ENCODE assay signal across 8 cellular contexts in the genomic region with DNA sequence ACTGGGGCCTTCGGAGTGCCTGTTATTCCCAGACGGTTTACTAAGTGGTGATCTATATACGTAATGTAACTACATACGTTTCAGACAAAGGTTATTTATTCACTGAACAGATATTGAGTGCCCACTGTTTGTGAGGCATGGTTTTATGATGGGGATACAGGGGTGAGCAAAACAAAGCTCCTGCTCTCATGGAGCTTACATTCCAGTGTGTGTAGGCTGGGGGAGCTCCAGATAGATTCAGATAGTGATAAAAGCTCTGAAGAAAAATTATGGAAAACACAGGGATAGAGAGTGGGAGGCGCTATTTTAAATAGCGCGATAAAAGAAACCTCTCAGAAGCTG. TPM values are rescaled to one million over a fixed set of nuclear protein-coding genes. Genes with fewer than 3 reads are reported as not detected.
DNase-seq lines count a peak whose midpoint lies in the region; ATAC-seq and TF ChIP-seq lines count a peak whose summit lies in the region.

No MANE protein-coding gene starts in this region.

- H2AFZ ChIP-seq in smooth muscle cell (ENCODE audit: low read depth) = peak overlapping the region; percentile 82

- peak overlapping the region; percentile 91 for H3K4me3 ChIP-seq in smooth muscle cell

- peak overlapping the region; percentile 89 for H3K4me2 ChIP-seq in smooth muscle cell

- H3K4me1 Mint-ChIP-seq in T-helper 17 cell = peaks cover 35% of the 10 kb centered on the region
- peaks cover 17% of the 10 kb centered on the region for H3K4me1 Mint-ChIP-seq in glutamatergic neuron (ENCODE audit: low read depth, unreplicated experiment)

- H3K79me2 ChIP-seq in smooth muscle cell (ENCODE audit: low read depth) = peaks cover 32% of the 10 kb centered on the region

- no peak for DNase-seq in T-helper 17 cell
- no peak for DNase-seq in glutamatergic neuron
- DNase-seq in smooth muscle cell (lab: John Stamatoyannopoulos, UW; ENCODE audit: unreplicated experiment) = no peak
- no peak for DNase-seq in globus pallidus (ENCODE audit: low spot score)
- no peak for DNase-seq in activated CD4-positive, alpha-beta T cell treated with anti-CD3 and anti-CD28 coated beads, Interleukin-2, amount 50 U/mL, for 48 hours
- DNase-seq in cortex of kidney (lab: John Stamatoyannopoulos, UW) = no peak
- DNase-seq in mucosa of gallbladder (ENCODE audit: low spot score) = no peak

- ATAC-seq in GM21825 (IDR thresholded peaks at IDR 0.05; ENCODE audit: unreplicated experiment) = peak; percentile 1
- no peak for ATAC-seq in T-helper 17 cell

- H3F3A ChIP-seq in smooth muscle cell (ENCODE audit: low read depth) = no peaks in the 10 kb centered on the region

- H3K36me3 Mint-ChIP-seq in T-helper 17 cell (ENCODE audit: low read depth) = peaks cover 9% of the 10 kb centered on the region
- H3K36me3 Mint-ChIP-seq in glutamatergic neuron (ENCODE audit: unreplicated experiment) = peaks cover 6% of the 10 kb centered on the region

- H3K36me3 ChIP-seq in smooth muscle cell (ENCODE audit: low read depth) = no peaks in the 10 kb centered on the region

- H3K27me3 Mint-ChIP-seq in T-helper 17 cell = no peaks in the 10 kb centered on the region
- H3K27me3 Mint-ChIP-seq in glutamatergic neuron (ENCODE audit: unreplicated experiment) = peaks cover 22% of the 10 kb centered on the region

- H3K9me3 Mint-ChIP-seq in glutamatergic neuron (ENCODE audit: unreplicated experiment) = peaks cover 10% of the 10 kb centered on the region

- H3K4me1 ChIP-seq in smooth muscle cell (ENCODE audit: low read depth) = peaks cover 7% of the 10 kb centered on the region

- H3K27ac Mint-ChIP-seq in T-helper 17 cell = peak overlapping the region; percentile 95
- H3K27ac Mint-ChIP-seq in glutamatergic neuron (ENCODE audit: unreplicated experiment) = peak overlapping the region; percentile 94

- WGBS in smooth muscle cell (ENCODE audit: low lambda C conversion rate) = 41% methylated on average over 7 of the region's 7 CpGs

- TF ChIP-seq CTCF in glutamatergic neuron (IDR thresholded peaks at IDR 0.05; ENCODE audit: partially characterized antibody, unreplicated experiment) = no peak
- no peak for TF ChIP-seq CTCF in smooth muscle cell (IDR thresholded peaks at IDR 0.05; ENCODE audit: borderline replicate concordance, insufficient read depth, poor library complexity, severe bottlenecking)

- peaks cover 16% of the 10 kb centered on the region for H4K20me1 ChIP-seq in smooth muscle cell (ENCODE audit: low read depth)

- H3K27me3 ChIP-seq in smooth muscle cell (ENCODE audit: low read depth) = no peaks in the 10 kb centered on the region

- peak overlapping the region; percentile 99 for H3K9ac ChIP-seq in smooth muscle cell (ENCODE audit: low read depth)

- peak overlapping the region; percentile 97 for H3K27ac ChIP-seq in smooth muscle cell (ENCODE audit: low read depth)

- no peaks in the 10 kb centered on the region for H3K9me3 ChIP-seq in T-helper 17 cell (ENCODE audit: control insufficient read depth, low read length, poor library complexity, severe bottlenecking)
- H3K9me3 ChIP-seq in smooth muscle cell (replicated peaks; ENCODE audit: low read depth) = no peaks in the 10 kb centered on the region

- H3K4me3 Mint-ChIP-seq in T-helper 17 cell (peak overlapping the region; percentile 97), glutamatergic neuron (ENCODE audit: unreplicated experiment) (peak overlapping the region; percentile 76)

RNA-seq across cellular contexts. Expression of a gene that starts 0.5 kb away (rescaled TPM):
- total RNA-seq in T-helper 17 cell (10 to 100 TPM; 32.7 to 42.9 TPM), glutamatergic neuron (ENCODE audit: unreplicated experiment) (23.0 TPM), smooth muscle cell (12.5 and 14.3 TPM in 2 replicates), mucosa of gallbladder (42.5 TPM)
- 24.5 and 26.7 TPM in 2 replicates for polyA plus RNA-seq in smooth muscle cell
